8 cellular contexts compared by ENCODE assay signal in the genomic region with DNA sequence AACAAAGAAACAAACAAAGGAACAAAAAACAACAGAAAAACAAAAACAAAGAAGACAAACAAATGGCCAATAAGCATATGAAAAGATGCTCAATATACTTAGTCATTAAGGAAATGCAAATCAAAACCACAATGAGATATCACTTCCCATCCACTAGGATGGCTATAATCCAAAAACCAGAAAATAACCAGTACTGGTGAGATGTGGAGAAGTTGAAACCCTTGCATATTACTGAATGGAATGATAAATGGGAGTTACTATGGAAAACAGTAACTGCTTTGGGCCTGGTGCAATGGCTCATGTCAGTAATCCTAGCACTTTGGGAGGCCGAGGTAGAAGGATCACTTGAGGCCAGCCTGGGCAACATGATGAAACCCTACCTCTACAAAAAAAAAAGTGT.
"Had no signal": no experiment of that assay in that cellular context is flagged by ENCODE, and none has a peak within 500 bp of the region (broad histone marks: within the 10 kb centered on the region; RNA-seq: fewer than 3 reads in every experiment).

No MANE protein-coding gene starts in this region.

- H3K9me3 ChIP-seq: upper lobe of left lung had no signal

- H3K4me3 ChIP-seq: upper lobe of left lung had no signal

- DNase-seq: activated CD4-positive, alpha-beta T cell treated with anti-CD3 and anti-CD28 coated beads for 48 hours; activated naive CD4-positive, alpha-beta T cell treated with Interleukin-2 at 50 U/mL for 16 hours; activated naive CD8-positive, alpha-beta T cell treated with anti-CD3 and anti-CD28 coated beads, Interleukin-2, amount 50 U/mL, for 24 hours; foreskin keratinocyte; occipital lobe; stimulated activated CD4-positive, alpha-beta T cell treated with anti-CD3 and anti-CD28 coated beads, Interleukin-12 subunit alpha, Interleukin-12 subunit beta, amount 100 ng/mL, for 4 hours; stimulated activated naive CD8-positive, alpha-beta T cell treated with anti-CD3 and anti-CD28 coated beads, Interleukin-15, Interleukin-2, amounts not matched to agents 100 U/mL and 50 U/mL, for 24 hours; upper lobe of left lung had no signal

- H3K4me1 ChIP-seq: foreskin keratinocyte, upper lobe of left lung had no signal

- H3K36me3 ChIP-seq: upper lobe of left lung had no signal

- H3K27ac ChIP-seq: foreskin keratinocyte, upper lobe of left lung had no signal

- ATAC-seq: activated naive CD8-positive, alpha-beta T cell treated with anti-CD3 and anti-CD28 coated beads, Interleukin-2, amount 50 U/mL, for 24 hours; foreskin keratinocyte; stimulated activated naive CD8-positive, alpha-beta T cell treated with anti-CD3 and anti-CD28 coated beads, Interleukin-15, Interleukin-2, amounts not matched to agents 100 U/mL and 50 U/mL, for 24 hours had no signal

- H3K27me3 ChIP-seq: foreskin keratinocyte, upper lobe of left lung had no signal
